16 cellular contexts compared by ENCODE assay signal in the genomic region with DNA sequence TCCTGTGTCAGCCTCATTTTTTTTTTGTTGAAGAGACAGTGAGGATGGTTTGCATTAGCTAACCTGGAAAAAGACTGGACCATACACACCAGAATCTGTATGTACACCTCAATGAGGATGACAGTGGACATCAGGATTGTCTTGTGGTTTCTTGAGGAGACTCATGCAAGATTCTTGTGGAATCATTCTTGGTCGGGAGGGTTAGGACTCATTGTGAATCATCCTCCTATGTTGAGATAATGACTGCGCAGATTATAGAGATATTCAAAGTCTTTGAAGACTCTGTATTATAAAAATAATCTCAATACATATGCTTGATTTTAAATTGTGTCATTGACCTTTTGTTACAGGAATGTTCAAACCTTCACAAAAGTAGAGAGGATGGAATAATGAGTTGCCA. TPM values are rescaled to one million over a fixed set of nuclear protein-coding genes. Genes with fewer than 3 reads are reported as not detected.
DNase-seq lines count a peak whose midpoint lies in the region; ATAC-seq, FAIRE-seq and TF ChIP-seq lines count a peak whose summit lies in the region.
"Had no signal": no experiment of that assay in that cellular context is flagged by ENCODE, and none has a peak within 500 bp of the region (broad histone marks: within the 10 kb centered on the region; RNA-seq: fewer than 3 reads in every experiment).

No MANE protein-coding gene starts in this region.

- no peaks in the 10 kb centered on the region for H3K9me3 Mint-ChIP-seq in HFFc6

- H3K27ac Mint-ChIP-seq in HFFc6: peak overlapping the region; percentile 95

- DNase-seq in A549 (ENCODE audit: low read depth in 1 of 2, low spot score in 1 of 2) (peak; percentile 49 to 85), HFFc6 (peak; percentile 98), T1000 (lab: John Stamatoyannopoulos, UW) (peak; percentile 36), fibroblast of the conjunctiva (ENCODE audit: low read depth) (peak; percentile 40), cortex of kidney (lab: John Stamatoyannopoulos, UW) (no peak), NCI-H526 treated with DMSO at 0.1 percent for 48 hours (lab: John Stamatoyannopoulos, UW) (no peak), NCI-H748 (lab: John Stamatoyannopoulos, UW; ENCODE audit: unreplicated experiment) (no peak)
- DNase-seq in activated CD4-positive, CD25-positive, alpha-beta regulatory T cell (lab: John Stamatoyannopoulos, UW): no peak
- DNase-seq: activated naive CD4-positive, alpha-beta T cell treated with anti-CD3 and anti-CD28 coated beads, Interleukin-2, amount 50 U/mL, for 16 hours; dermis blood vessel endothelial cell; DMS79; lower lobe of right lung; nucleus accumbens; OCI-M1; stimulated activated CD4-positive, alpha-beta T cell treated with anti-CD3 and anti-CD28 coated beads, Interleukin-15, amount 100 ng/mL, for 24 hours; trophoblast cell had no signal

- CTCF ChIA-PET in A549 (lab: Yijun Ruan, JAX): no interaction called here

- peaks cover 10% of the 10 kb centered on the region for H3K36me3 Mint-ChIP-seq in HFFc6 (ENCODE audit: low read depth)

- H3K4me1 Mint-ChIP-seq in HFFc6 (ENCODE audit: low read depth): peaks cover 50% of the 10 kb centered on the region

- FAIRE-seq in A549 (lab: Jason Lieb, UNC): peak; percentile 61

- no peak overlapping the region for H3K4me3 ChIP-seq in A549
- H3K4me3 ChIP-seq: lower lobe of right lung had no signal

- H3K27ac ChIP-seq in A549: peak overlapping the region; percentile 30 to 79; a peak in 5 of 6 replicates
- H3K27ac ChIP-seq: lower lobe of right lung had no signal

- peak; percentile 95 to 97 for ATAC-seq in A549
- ATAC-seq: lower lobe of right lung had no signal

- no peak for TF ChIP-seq CTCF in A549 (IDR thresholded peaks at IDR 0.05)
- no peak for TF ChIP-seq CTCF in HFFc6 (IDR thresholded peaks at IDR 0.05)

- peak in 1 of 2 experiments; percentile 52; a peak in 2 of 5 replicates for TF ChIP-seq EP300 in A549 (IDR thresholded peaks at IDR 0.05)

- TF ChIP-seq POLR2A in A549 (IDR thresholded peaks at IDR 0.05; ENCODE audit: low read length): no peak

- H3K27me3 Mint-ChIP-seq in HFFc6 (ENCODE audit: insufficient read depth): no peaks in the 10 kb centered on the region

- peak overlapping the region; percentile 63 for H3K4me3 Mint-ChIP-seq in HFFc6

- no peaks in the 10 kb centered on the region for H3K9me3 ChIP-seq in A549
- H3K9me3 ChIP-seq: lower lobe of right lung had no signal

- 6% methylated on average over 2 of the region's 2 CpGs for WGBS in A549 (ENCODE audit: missing lambda C conversion rate)

- peak overlapping the region; percentile 14 for H3K4me2 ChIP-seq in A549

- TF ChIP-seq RAD21 in A549 (conservative IDR thresholded peaks at IDR 0.05 in 1 of 2, IDR thresholded peaks at IDR 0.05 in 1 of 2): no peak; a peak in 1 of 5 replicates

- POLR2A ChIA-PET in A549 (lab: Yijun Ruan, JAX): interaction anchor here (0.7 to 1.4 kb wide), 3 partner anchors 9 to 50 kb away, joined by 3 to 8 read pairs (median 3); no protein-coding TSS in a partner anchor

- H3K4me1 ChIP-seq in A549: peaks cover 13% of the 10 kb centered on the region
- H3K4me1 ChIP-seq: lower lobe of right lung had no signal

TF ChIP-seq in A549, 52 proteins besides CTCF, POLR2A, EP300 and RAD21 (continues in another document):
- no peak for TF ChIP-seq HEYL (CRISPR knock-in tag; IDR thresholded peaks at IDR 0.05)
- TF ChIP-seq, protein P1, sequence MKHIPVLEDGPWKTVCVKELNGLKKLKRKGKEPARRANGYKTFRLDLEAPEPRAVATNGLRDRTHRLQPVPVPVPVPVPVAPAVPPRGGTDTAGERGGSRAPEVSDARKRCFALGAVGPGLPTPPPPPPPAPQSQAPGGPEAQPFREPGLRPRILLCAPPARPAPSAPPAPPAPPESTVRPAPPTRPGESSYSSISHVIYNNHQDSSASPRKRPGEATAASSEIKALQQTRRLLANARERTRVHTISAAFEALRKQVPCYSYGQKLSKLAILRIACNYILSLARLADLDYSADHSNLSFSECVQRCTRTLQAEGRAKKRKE (CRISPR knock-in tag; IDR thresholded peaks at IDR 0.05; ENCODE audit: low read depth): no peak
- TF ChIP-seq KDM5A (IDR thresholded peaks at IDR 0.05): no peak
- TF ChIP-seq HOXA7 (CRISPR knock-in tag; IDR thresholded peaks at IDR 0.05): no peak
- TF ChIP-seq, protein P2, sequence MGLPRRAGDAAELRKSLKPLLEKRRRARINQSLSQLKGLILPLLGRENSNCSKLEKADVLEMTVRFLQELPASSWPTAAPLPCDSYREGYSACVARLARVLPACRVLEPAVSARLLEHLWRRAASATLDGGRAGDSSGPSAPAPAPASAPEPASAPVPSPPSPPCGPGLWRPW (IDR thresholded peaks at IDR 0.05): peak; percentile 28; the same call in 1 of the 2 replicates
- no peak for TF ChIP-seq RNF2 (IDR thresholded peaks at IDR 0.05; ENCODE audit: borderline replicate concordance, low read depth)
- TF ChIP-seq NR3C1 (IDR thresholded peaks at IDR 0.05): no peak
- no peak for TF ChIP-seq SREBF2 (IDR thresholded peaks at IDR 0.05)
- TF ChIP-seq, protein P3, sequence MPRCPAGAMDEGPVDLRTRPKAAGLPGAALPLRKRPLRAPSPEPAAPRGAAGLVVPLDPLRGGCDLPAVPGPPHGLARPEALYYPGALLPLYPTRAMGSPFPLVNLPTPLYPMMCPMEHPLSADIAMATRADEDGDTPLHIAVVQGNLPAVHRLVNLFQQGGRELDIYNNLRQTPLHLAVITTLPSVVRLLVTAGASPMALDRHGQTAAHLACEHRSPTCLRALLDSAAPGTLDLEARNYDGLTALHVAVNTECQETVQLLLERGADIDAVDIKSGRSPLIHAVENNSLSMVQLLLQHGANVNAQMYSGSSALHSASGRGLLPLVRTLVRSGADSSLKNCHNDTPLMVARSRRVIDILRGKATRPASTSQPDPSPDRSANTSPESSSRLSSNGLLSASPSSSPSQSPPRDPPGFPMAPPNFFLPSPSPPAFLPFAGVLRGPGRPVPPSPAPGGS (IDR thresholded peaks at IDR 0.05): 0 out of 3 replicates have a peak, but pooled peaks have one; percentile 25
- no peak for TF ChIP-seq JUN (IDR thresholded peaks at IDR 0.05)
- TF ChIP-seq FOXS1 (CRISPR knock-in tag; IDR thresholded peaks at IDR 0.05): peak; percentile 88; the same call in 1 of the 2 replicates
- no peak for TF ChIP-seq FOSB (CRISPR knock-in tag; IDR thresholded peaks at IDR 0.05)
- TF ChIP-seq RARB (CRISPR knock-in tag; IDR thresholded peaks at IDR 0.05): no peak
- TF ChIP-seq FOSL2 (IDR thresholded peaks at IDR 0.05): peak; percentile 89
- TF ChIP-seq FOSL2 (CRISPR knock-in tag; IDR thresholded peaks at IDR 0.05): peak; percentile 85
- no peak for TF ChIP-seq RFX5 (IDR thresholded peaks at IDR 0.05)
- TF ChIP-seq TFCP2L1 (CRISPR knock-in tag; IDR thresholded peaks at IDR 0.05): no peak
- TF ChIP-seq ZC3H11A (IDR thresholded peaks at IDR 0.05): no peak
- TF ChIP-seq NFE2L2 (conservative IDR thresholded peaks at IDR 0.05; ENCODE audit: low read length): peak; percentile 86
- TF ChIP-seq, protein P4, sequence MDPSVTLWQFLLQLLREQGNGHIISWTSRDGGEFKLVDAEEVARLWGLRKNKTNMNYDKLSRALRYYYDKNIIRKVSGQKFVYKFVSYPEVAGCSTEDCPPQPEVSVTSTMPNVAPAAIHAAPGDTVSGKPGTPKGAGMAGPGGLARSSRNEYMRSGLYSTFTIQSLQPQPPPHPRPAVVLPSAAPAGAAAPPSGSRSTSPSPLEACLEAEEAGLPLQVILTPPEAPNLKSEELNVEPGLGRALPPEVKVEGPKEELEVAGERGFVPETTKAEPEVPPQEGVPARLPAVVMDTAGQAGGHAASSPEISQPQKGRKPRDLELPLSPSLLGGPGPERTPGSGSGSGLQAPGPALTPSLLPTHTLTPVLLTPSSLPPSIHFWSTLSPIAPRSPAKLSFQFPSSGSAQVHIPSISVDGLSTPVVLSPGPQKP (IDR thresholded peaks at IDR 0.05; ENCODE audit: low read depth, low read length): no peak
- no peak for TF ChIP-seq ZSCAN20 (CRISPR knock-in tag; IDR thresholded peaks at IDR 0.05)
- TF ChIP-seq GATA3 (IDR thresholded peaks at IDR 0.05; ENCODE audit: borderline replicate concordance): peak; percentile 91; the same call in 1 of the 2 replicates
- TF ChIP-seq CHD2 (IDR thresholded peaks at IDR 0.05; ENCODE audit: low read length, partially characterized antibody): no peak
- no peak for TF ChIP-seq CBX2 (IDR thresholded peaks at IDR 0.05; ENCODE audit: borderline replicate concordance, low read depth)
- TF ChIP-seq ZNF302 (CRISPR knock-in tag; IDR thresholded peaks at IDR 0.05): no peak
- no peak for TF ChIP-seq SMC3 (IDR thresholded peaks at IDR 0.05)
- TF ChIP-seq, protein P5, sequence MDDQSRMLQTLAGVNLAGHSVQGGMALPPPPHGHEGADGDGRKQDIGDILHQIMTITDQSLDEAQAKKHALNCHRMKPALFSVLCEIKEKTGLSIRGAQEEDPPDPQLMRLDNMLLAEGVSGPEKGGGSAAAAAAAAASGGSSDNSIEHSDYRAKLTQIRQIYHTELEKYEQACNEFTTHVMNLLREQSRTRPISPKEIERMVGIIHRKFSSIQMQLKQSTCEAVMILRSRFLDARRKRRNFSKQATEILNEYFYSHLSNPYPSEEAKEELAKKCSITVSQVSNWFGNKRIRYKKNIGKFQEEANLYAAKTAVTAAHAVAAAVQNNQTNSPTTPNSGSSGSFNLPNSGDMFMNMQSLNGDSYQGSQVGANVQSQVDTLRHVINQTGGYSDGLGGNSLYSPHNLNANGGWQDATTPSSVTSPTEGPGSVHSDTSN (IDR thresholded peaks at IDR 0.05): no peak
- no peak for TF ChIP-seq EHF (CRISPR knock-in tag; IDR thresholded peaks at IDR 0.05)
- TF ChIP-seq TP53 (CRISPR knock-in tag; IDR thresholded peaks at IDR 0.05): no peak
- no peak for TF ChIP-seq PHF8 (IDR thresholded peaks at IDR 0.05; ENCODE audit: borderline replicate concordance, low read depth)
- TF ChIP-seq ZFP36 (IDR thresholded peaks at IDR 0.05; ENCODE audit: borderline replicate concordance, partially characterized antibody): no peak

RNA-seq across cellular contexts. Expression of a gene that starts 49.1 kb away (rescaled TPM):
- polyA plus RNA-seq in A549 (2011; rRNA removed): 45.3 and 59.2 TPM in 2 replicates
- polyA plus RNA-seq in A549 (2012; cell fraction: cytosol; rRNA removed): 41.5 and 42.4 TPM in 2 replicates
- polyA plus RNA-seq in A549 (2012; cell fraction: nucleus; rRNA removed): 43.6 and 75.5 TPM in 2 replicates
- polyA plus RNA-seq in A549 (2017; fragmentation: RNase III; extraction: RNeasy Plus Mini Kit Qiagen cat#74134 plus additional on column Dnase treatment): 35.6 to 43.0 TPM (median 42.2 TPM) in 3 replicates
- 89.1 and 90.9 TPM in 2 replicates for polyA minus RNA-seq in A549 (2011; rRNA and poly(A)+ RNA removed)
- 10 to 100 TPM; 61.1 to 78.8 (median 75.8) TPM for total RNA-seq in HFFc6 (2021; fragmentation: NEBNext Ultra II Directional; extraction: Animal tissue kit (Norgen Biotek cat#: 25700))

Comparison
In these comparisons a context has a peak if more than half of its experiments do, and no peak if none do; other contexts are left out.
1. DNase-seq: peak in A549 (2 of 2), HFFc6 (single experiment), T1000 (single experiment) and fibroblast of the conjunctiva (single experiment); none in activated CD4-positive, CD25-positive, alpha-beta regulatory T cell (0 of 4), cortex of kidney (single experiment), NCI-H526 treated with DMSO at 0.1 percent for 48 hours (single experiment) and NCI-H748 (single experiment).